In the genomic region with DNA sequence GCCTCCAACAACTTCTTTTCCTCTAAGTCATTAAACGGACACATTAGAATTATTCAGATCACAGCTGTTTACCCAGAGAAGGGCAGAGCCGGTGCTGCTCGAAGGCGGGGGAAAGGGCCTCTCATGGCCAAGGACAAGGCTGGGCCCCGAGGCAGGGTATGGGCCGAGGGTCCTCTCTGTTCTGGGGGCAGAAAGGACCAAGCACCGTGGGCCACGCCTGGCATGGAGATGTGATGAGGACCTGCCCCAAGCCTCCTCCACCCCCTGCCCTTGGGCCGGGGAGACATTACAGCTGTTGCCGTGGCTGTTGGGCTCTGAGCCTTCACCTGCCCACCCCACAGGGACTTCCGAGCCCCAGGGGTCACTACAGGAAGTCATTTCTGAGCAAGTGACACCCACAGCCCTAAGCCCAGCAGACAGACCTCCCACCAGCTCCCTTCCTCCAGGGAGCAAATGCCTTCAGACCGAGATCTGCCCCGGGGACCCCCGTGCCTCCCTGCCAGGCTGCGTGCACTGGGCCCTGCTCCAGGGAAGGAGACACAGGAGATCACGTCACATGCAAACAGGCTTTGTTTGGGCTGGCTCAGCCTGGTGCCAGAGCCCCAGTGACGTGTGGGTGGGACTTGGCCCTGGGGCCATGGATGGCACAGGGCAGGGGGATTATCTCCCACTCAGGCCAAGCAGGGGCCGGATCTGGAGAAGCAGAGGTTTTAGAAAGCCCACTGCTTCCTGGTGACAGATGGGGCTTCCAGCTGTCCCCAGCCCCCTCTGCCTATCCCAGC, we compare ENCODE assay signal across 13 cellular contexts. TPM values are rescaled to one million over a fixed set of nuclear protein-coding genes. Genes with fewer than 3 reads are reported as not detected.
A peak's percentile ranks its signal among the peaks of the same experiment; 100 is the strongest.
DNase-seq lines count a peak whose midpoint lies in the region; ATAC-seq, FAIRE-seq and TF ChIP-seq lines count a peak whose summit lies in the region.
"Had no signal": no experiment of that assay in that cellular context is flagged by ENCODE, and none has a peak within 500 bp of the region (broad histone marks: within the 10 kb centered on the region; RNA-seq: fewer than 3 reads in every experiment).

No MANE protein-coding gene starts in this region.

- H2BK15ac ChIP-seq in H9 (ENCODE audit: low read depth, low read length) = no peak overlapping the region

- H3K9ac ChIP-seq in H9 (ENCODE audit: extremely low read depth, insufficient read length, low read length) = no peak overlapping the region

- H3K36me3 Mint-ChIP-seq in H9 (ENCODE audit: insufficient read depth in 1 of 3, low read depth in 3 of 3) = no peaks in the 10 kb centered on the region

- no CpG with 5 or more reads among the region's 18 CpGs for WGBS in H9 (ENCODE audit: extremely low coverage, insufficient read length, low lambda C conversion rate)

- H3K23me2 ChIP-seq in H9 (ENCODE audit: insufficient read length, low read depth, low read length, poor library complexity, severe bottlenecking) = peaks cover 3% of the 10 kb centered on the region

- DNase-seq in D721Med (ENCODE audit: insufficient read length, low spot score) = peak; percentile 71
- DNase-seq in NCI-H69 (lab: John Stamatoyannopoulos, UW) = peak; percentile 70
- DNase-seq in globus pallidus (ENCODE audit: low spot score) = peak; percentile 84
- peak; percentile 79 for DNase-seq in pons (ENCODE audit: low spot score)
- DNase-seq in H9 = no peak
- DNase-seq in RKO (ENCODE audit: low spot score) = no peak
- DNase-seq: activated B cell treated with CpG ODN at 0.5 μM for 24 hours; activated naive CD8-positive, alpha-beta T cell treated with anti-CD3 and anti-CD28 coated beads, Interleukin-2, amount 50 U/mL, for 24 hours; DMS153; left colon; upper lobe of right lung had no signal

- H4K91ac ChIP-seq in H9 (ENCODE audit: insufficient read length, low read depth, low read length) = no peak overlapping the region

- FAIRE-seq in D721Med (lab: Jason Lieb, UNC) = no peak

- H3K14ac ChIP-seq in H9 (ENCODE audit: insufficient read depth, low read length) = no peak overlapping the region; the same call in 1 of the 2 replicates

- no peaks in the 10 kb centered on the region for H3K4me1 Mint-ChIP-seq in H9

- no peak overlapping the region for H4K8ac ChIP-seq in H9 (replicated peaks; ENCODE audit: insufficient read length, low read depth, low read length)

- no peaks in the 10 kb centered on the region for H3K4me1 ChIP-seq in H9 (ENCODE audit: insufficient read depth, low read length)

- no peak overlapping the region for H3K4me2 ChIP-seq in H9 (ENCODE audit: insufficient read depth, insufficient read length, low read length)

- no peak overlapping the region for H3K27ac Mint-ChIP-seq in H9
- H3K27ac Mint-ChIP-seq: activated B cell treated with CpG ODN at 0.5 μM for 24 hours; activated naive CD8-positive, alpha-beta T cell treated with anti-CD3 and anti-CD28 coated beads, Interleukin-2, amount 50 U/mL, for 24 hours had no signal

- no peaks in the 10 kb centered on the region for H3K9me3 ChIP-seq in H9 (ENCODE audit: control insufficient read depth, low read depth, low read length)
- H3K9me3 ChIP-seq: upper lobe of right lung had no signal

- TF ChIP-seq CTCF in D721Med (IDR thresholded peaks at IDR 0.05; ENCODE audit: insufficient read depth, missing control alignments) (no peak), H9 (conservative IDR thresholded peaks at IDR 0.05) (no peak)

- peaks cover 4% of the 10 kb centered on the region for H4K20me1 ChIP-seq in H9 (ENCODE audit: control insufficient read depth, insufficient read depth, insufficient read length)

- H2AK5ac ChIP-seq in H9 (ENCODE audit: insufficient read length, low read length) = no peak overlapping the region

- H2BK5ac ChIP-seq in H9 (ENCODE audit: insufficient read length, low read length) = no peak overlapping the region

- H2BK120ac ChIP-seq in H9 (ENCODE audit: low read depth, low read length, poor library complexity, severe bottlenecking) = no peak overlapping the region

- H3T11ph ChIP-seq in H9 (ENCODE audit: low read length) = no peak overlapping the region

- no peak overlapping the region for H2AFZ ChIP-seq in H9 (ENCODE audit: low read length)

- H3K4me3 Mint-ChIP-seq in H9 = peak overlapping the region in 1 of 2 experiments; percentile 53; a peak in 3 of 5 replicates
- H3K4me3 Mint-ChIP-seq: activated B cell treated with CpG ODN at 0.5 μM for 24 hours had no signal

- H3K27me3 ChIP-seq in H9 (ENCODE audit: insufficient read depth, low read length) = no peaks in the 10 kb centered on the region

- H3K9me3 Mint-ChIP-seq in H9 = no peaks in the 10 kb centered on the region
- H3K9me3 Mint-ChIP-seq: activated B cell treated with CpG ODN at 0.5 μM for 24 hours; activated naive CD8-positive, alpha-beta T cell treated with anti-CD3 and anti-CD28 coated beads, Interleukin-2, amount 50 U/mL, for 24 hours had no signal

- H3K79me2 ChIP-seq in H9 (ENCODE audit: insufficient read depth, low read length) = no peaks in the 10 kb centered on the region

- no peak overlapping the region for H2BK12ac ChIP-seq in H9 (ENCODE audit: insufficient read length, low read depth, low read length)

- no peaks in the 10 kb centered on the region for H3K79me1 ChIP-seq in H9 (ENCODE audit: insufficient read depth, low read depth, low read length, poor library complexity, severe bottlenecking)

- ATAC-seq in HG02885 (IDR thresholded peaks at IDR 0.05; ENCODE audit: poor library complexity, unreplicated experiment) (no peak), GM19395 (IDR thresholded peaks at IDR 0.05; ENCODE audit: unreplicated experiment) (no peak)
- ATAC-seq: activated naive CD8-positive, alpha-beta T cell treated with anti-CD3 and anti-CD28 coated beads, Interleukin-2, amount 50 U/mL, for 24 hours; left colon; upper lobe of right lung had no signal

- H3K27ac ChIP-seq in H9 (ENCODE audit: insufficient read length, low read depth, low read length) = no peak overlapping the region
- H3K27ac ChIP-seq: upper lobe of right lung had no signal

- no peak overlapping the region for H3K56ac ChIP-seq in H9 (ENCODE audit: insufficient read length, low read depth, low read length)

- no peak overlapping the region for H3K18ac ChIP-seq in H9 (ENCODE audit: insufficient read length, low read depth, low read length)

- no peak overlapping the region for H3K4ac ChIP-seq in H9 (ENCODE audit: low read depth, low read length)

- H2BK20ac ChIP-seq in H9 (ENCODE audit: low read depth, low read length, poor library complexity, severe bottlenecking) = no peak overlapping the region

- no peak overlapping the region for H4K5ac ChIP-seq in H9 (ENCODE audit: insufficient read length, low read depth, low read length)

- no peak overlapping the region for H3K23ac ChIP-seq in H9 (ENCODE audit: insufficient read length, low read depth, low read length)

- peaks cover 14% of the 10 kb centered on the region for H3K27me3 Mint-ChIP-seq in H9 (ENCODE audit: low read depth)

RNA-seq across cellular contexts. Expression of a gene that starts 0.7 kb away (rescaled TPM):
- total RNA-seq in H9 (2021) = not detected in 2 replicates
- total RNA-seq: activated B cell treated with CpG ODN at 0.5 μM for 24 hours, left colon, upper lobe of right lung had no signal

RNA-seq across cellular contexts. Expression of a gene that starts 1.4 kb away (rescaled TPM):
- total RNA-seq in H9 (2021) = 2.3 and 2.4 TPM in 2 replicates

RNA-seq across cellular contexts. Expression of a gene that starts 58.1 kb away (rescaled TPM):
- 16.3 and 16.5 TPM in 2 replicates for total RNA-seq in H9 (2021)

Comparison
In these comparisons a context has a peak if more than half of its experiments do, and no peak if none do; other contexts are left out.
1. DNase-seq: peak in D721Med (single experiment), NCI-H69 (single experiment), globus pallidus (single experiment) and pons (single experiment); none in H9 (single experiment) and RKO (single experiment).